ENCODE assay signal across 2 cellular contexts in genomic region chr11:119459293-119459976, GRCh38.
TF ChIP-seq lines count a peak whose summit lies in the region.

No MANE protein-coding gene starts in this region.

TF ChIP-seq in GM23338, 12 proteins besides CTCF, POLR2A, EP300 and RAD21 (continued from another document):
- TF ChIP-seq REST (IDR thresholded peaks at IDR 0.05; ENCODE audit: unreplicated experiment) (no peak), ETS1 (IDR thresholded peaks at IDR 0.05) (no peak), EZH2 (IDR thresholded peaks at IDR 0.05; ENCODE audit: low read depth, unreplicated experiment) (no peak), EZH2phosphoT487 (IDR thresholded peaks at IDR 0.05; ENCODE audit: unreplicated experiment) (no peak), POLR2AphosphoS5 (IDR thresholded peaks at IDR 0.05; ENCODE audit: low read depth) (no peak), NANOG (IDR thresholded peaks at IDR 0.05; ENCODE audit: borderline replicate concordance) (no peak), ZNF114 (CRISPR knock-in tag; IDR thresholded peaks at IDR 0.05) (no peak), JUNB (IDR thresholded peaks at IDR 0.05; ENCODE audit: unreplicated experiment) (no peak), CREB1 (CRISPR knock-in tag; IDR thresholded peaks at IDR 0.05; ENCODE audit: low read depth) (no peak), STAT1 (IDR thresholded peaks at IDR 0.05; ENCODE audit: unreplicated experiment) (no peak)

TF ChIP-seq in K562, 482 proteins besides CTCF, POLR2A, EP300 and RAD21 (continued from another document):
- TF ChIP-seq DMBX1 (CRISPR knock-in tag; IDR thresholded peaks at IDR 0.05; ENCODE audit: borderline replicate concordance) = no peak
